26 cellular contexts compared by ENCODE assay signal in genomic region chr4:94015956-94016355, GRCh38.
A peak's percentile ranks its signal among the peaks of the same experiment; 100 is the strongest.
DNase-seq lines count a peak whose midpoint lies in the region; TF ChIP-seq lines count a peak whose summit lies in the region.
"Had no signal": no experiment of that assay in that cellular context is flagged by ENCODE, and none has a peak within 500 bp of the region (broad histone marks: within the 10 kb centered on the region; RNA-seq: fewer than 3 reads in every experiment).

No MANE protein-coding gene starts in this region.

- POLR2A ChIA-PET in RWPE1 (lab: Yijun Ruan, JAX; ENCODE audit: low non-redundant PET) = no interaction called here

- H3K18ac ChIP-seq in trophoblast cell (ENCODE audit: low read length) = no peak overlapping the region

- H3K79me2 ChIP-seq in trophoblast cell (ENCODE audit: control insufficient read depth, insufficient read depth, low read length, poor library complexity) = no peaks in the 10 kb centered on the region

- H2AFZ ChIP-seq in trophoblast cell (ENCODE audit: insufficient read depth, low read length, poor library complexity) = no peak overlapping the region

- H3K79me1 ChIP-seq in trophoblast cell (ENCODE audit: low read length) = no peaks in the 10 kb centered on the region

- no peaks in the 10 kb centered on the region for H3K9me3 ChIP-seq in trophoblast cell (ENCODE audit: insufficient read depth, low read depth, low read length)
- H3K9me3 ChIP-seq: A549, BE2C, BLaER1, Caco-2 had no signal

- no peak overlapping the region for H3K4me3 ChIP-seq in trophoblast cell (ENCODE audit: low read depth, low read length)
- H3K4me3 ChIP-seq: A549; BLaER1; BLaER1 treated with 17β-estradiol and CSF1 and Interleukin-3, amounts not matched to agents 10 nM and 100 nM had no signal

- CTCF ChIA-PET in RWPE1 (lab: Yijun Ruan, JAX) = no interaction called here

- no peaks in the 10 kb centered on the region for H3K4me1 ChIP-seq in trophoblast cell (ENCODE audit: control insufficient read depth in 1 of 2, insufficient read depth in 2 of 2, low read length in 2 of 2)
- H3K4me1 ChIP-seq: A549; BE2C; BLaER1; BLaER1 treated with 17β-estradiol and CSF1 and Interleukin-3, amounts not matched to agents 10 nM and 100 nM; Caco-2 had no signal

- H3K14ac ChIP-seq in trophoblast cell (ENCODE audit: low read length) = no peak overlapping the region

- H3K23ac ChIP-seq in trophoblast cell (ENCODE audit: low read length) = no peak overlapping the region

- H3K27me3 ChIP-seq in trophoblast cell (ENCODE audit: insufficient read depth, low read length) = no peaks in the 10 kb centered on the region
- H3K27me3 ChIP-seq: BE2C; BLaER1; BLaER1 treated with 17β-estradiol and CSF1 and Interleukin-3, amounts not matched to agents 10 nM and 100 nM had no signal

- H3K4me2 ChIP-seq in trophoblast cell (ENCODE audit: low read length) = no peak overlapping the region
- H3K4me2 ChIP-seq: A549; BLaER1; BLaER1 treated with 17β-estradiol and CSF1 and Interleukin-3, amounts not matched to agents 10 nM and 100 nM had no signal

- no peak overlapping the region for H2BK12ac ChIP-seq in trophoblast cell (ENCODE audit: low read length)

- H2AK5ac ChIP-seq in trophoblast cell (ENCODE audit: low read length) = no peak overlapping the region

- H3K36me3 ChIP-seq in trophoblast cell (ENCODE audit: control insufficient read depth in 1 of 2, insufficient read depth in 2 of 2, low read length in 2 of 2) = no peaks in the 10 kb centered on the region
- H3K36me3 ChIP-seq: BE2C; BLaER1; BLaER1 treated with 17β-estradiol and CSF1 and Interleukin-3, amounts not matched to agents 10 nM and 100 nM had no signal

- H2BK120ac ChIP-seq in trophoblast cell (ENCODE audit: insufficient read depth, low read length, poor library complexity) = no peak overlapping the region

- TF ChIP-seq CTCF in RWPE1 (conservative IDR thresholded peaks at IDR 0.05; ENCODE audit: low read depth) = no peak

- WGBS in trophoblast cell (ENCODE audit: extremely low coverage, insufficient coverage, insufficient read length) = no CpG with 5 or more reads among the region's 1 CpG

- H4K12ac ChIP-seq in trophoblast cell (ENCODE audit: low read depth, low read length) = no peak overlapping the region

- no peak overlapping the region for H2BK5ac ChIP-seq in trophoblast cell (ENCODE audit: low read depth, low read length, poor library complexity)

- no peak overlapping the region for H4K8ac ChIP-seq in trophoblast cell (ENCODE audit: low read depth, low read length)

- no peak overlapping the region for H4K91ac ChIP-seq in trophoblast cell (ENCODE audit: low read depth, low read length)

- peak; percentile 69 to 85 for DNase-seq in trophoblast cell
- DNase-seq in RWPE1 (ENCODE audit: low spot score) = no peak
- DNase-seq: 8988T; ACHN; AML-193; BE2C; C1 segment of cervical spinal cord; Caco-2; Calu3; CD4-positive, alpha-beta memory T cell; CD4-positive, alpha-beta T cell; CD4-positive, CD25-positive, alpha-beta regulatory T cell; CD8-positive, alpha-beta memory T cell; CD8-positive, alpha-beta T cell; COR-L47; DMS 273 treated with DMSO at 0.1 percent for 48 hours; DMS153; DMS53; DMS79; DMS79 treated with DMSO at 0.1 percent for 48 hours; DND-41; EL had no signal

- H3K27ac ChIP-seq in trophoblast cell (ENCODE audit: low read depth, low read length) = no peak overlapping the region
- H3K27ac ChIP-seq in RWPE1 = no peak overlapping the region
- H3K27ac ChIP-seq: 22Rv1; A549; BLaER1; BLaER1 treated with 17β-estradiol and CSF1 and Interleukin-3, amounts not matched to agents 10 nM and 100 nM had no signal

- H3K9ac ChIP-seq in trophoblast cell (ENCODE audit: low read length) = no peak overlapping the region
- H3K9ac ChIP-seq: BLaER1; BLaER1 treated with 17β-estradiol and CSF1 and Interleukin-3, amounts not matched to agents 10 nM and 100 nM had no signal

- no peak overlapping the region for H3K4ac ChIP-seq in trophoblast cell (ENCODE audit: low read depth, low read length)
